Comparison of ENCODE assay signal across 8 cellular contexts in genomic region chr2:181456660-181457120, GRCh38. TPM values are rescaled to one million over a fixed set of nuclear protein-coding genes. Genes with fewer than 3 reads are reported as not detected.
DNase-seq lines count a peak whose midpoint lies in the region; ATAC-seq and TF ChIP-seq lines count a peak whose summit lies in the region.

No MANE protein-coding gene starts in this region.

- peaks cover 22% of the 10 kb centered on the region for H3K36me3 Mint-ChIP-seq in activated CD4-positive, alpha-beta memory T cell treated with anti-CD3 and anti-CD28 coated beads for 36 hours
- H3K36me3 Mint-ChIP-seq in endothelial cell (ENCODE audit: low read depth, unreplicated experiment), result no peaks in the 10 kb centered on the region
- peaks cover 0 to 43% (median 0%) of the 10 kb centered on the region in 5 donors for H3K36me3 Mint-ChIP-seq in naive thymus-derived CD4-positive, alpha-beta T cell

- H3K27me3 Mint-ChIP-seq in activated CD4-positive, alpha-beta memory T cell treated with anti-CD3 and anti-CD28 coated beads for 36 hours, result no peaks in the 10 kb centered on the region
- peaks cover 12% of the 10 kb centered on the region for H3K27me3 Mint-ChIP-seq in endothelial cell (ENCODE audit: unreplicated experiment)
- no peaks in the 10 kb centered on the region for H3K27me3 Mint-ChIP-seq in naive thymus-derived CD4-positive, alpha-beta T cell

- H3K36me3 ChIP-seq in H7 (replicated peaks; ENCODE audit: control insufficient read depth, insufficient read depth, low read length) (no peaks in the 10 kb centered on the region), MG63 (no peaks in the 10 kb centered on the region), stomach smooth muscle (ENCODE audit: control insufficient read depth in 2 of 2, insufficient read depth in 2 of 2, low read length in 2 of 2) (no peaks in the 10 kb centered on the region)
- H3K36me3 ChIP-seq in naive thymus-derived CD4-positive, alpha-beta T cell (ENCODE audit: control insufficient read depth in 2 of 3, insufficient read depth in 3 of 3, low read length in 3 of 3), result peaks cover 0 to 7% (median 0%) of the 10 kb centered on the region in 3 experiments

- peak; percentile 84 for ATAC-seq in naive thymus-derived CD4-positive, alpha-beta T cell

- intact Hi-C loops in activated CD4-positive, alpha-beta memory T cell treated with anti-CD3 and anti-CD28 coated beads for 36 hours (cut with micrococcal nuclease), result loop anchor here (1.0 to 5.0 kb wide), 6 partner anchors 8 to 436 kb away; partner anchors contain the start of gene ITPRID2
- intact Hi-C loops in naive thymus-derived CD4-positive, alpha-beta T cell (cut with micrococcal nuclease), result loop anchor here (1.0 to 5.0 kb wide), 20 partner anchors 18 to 1450 kb away; partner anchors contain the start of genes CWC22 (in 1 of the 2), ITPRID2 (in 1 of the 2) and UBE2E3 (in 1 of the 2)

- POLR2A ChIA-PET in activated CD4-positive, alpha-beta memory T cell treated with anti-CD3 and anti-CD28 coated beads for 36 hours (lab: Charles Lee), result interaction anchor here (0.9 to 3.9 kb wide), 13 partner anchors 10 to 351 kb away, joined by 3 to 23 read pairs (median 4); no protein-coding TSS in a partner anchor
- POLR2A ChIA-PET in naive thymus-derived CD4-positive, alpha-beta T cell (lab: Charles Lee), result interaction anchor here (0.9 to 6.2 kb wide), 20 partner anchors 9 to 352 kb away, joined by 3 to 69 read pairs (median 8); no protein-coding TSS in a partner anchor

- peaks cover 47% of the 10 kb centered on the region for H3K4me1 Mint-ChIP-seq in activated CD4-positive, alpha-beta memory T cell treated with anti-CD3 and anti-CD28 coated beads for 36 hours (ENCODE audit: low read depth)
- H3K4me1 Mint-ChIP-seq in endothelial cell (ENCODE audit: unreplicated experiment), result peaks cover 14% of the 10 kb centered on the region
- H3K4me1 Mint-ChIP-seq in naive thymus-derived CD4-positive, alpha-beta T cell, result peaks cover 31 to 61% (median 50%) of the 10 kb centered on the region in 7 donors

- peak overlapping the region; percentile 67 for H3K4me3 ChIP-seq in H7 (ENCODE audit: insufficient read depth, low read depth, low read length)
- peak overlapping the region; percentile 72 for H3K4me3 ChIP-seq in MG63
- H3K4me3 ChIP-seq in naive thymus-derived CD4-positive, alpha-beta T cell (ENCODE audit: low read length), result peak overlapping the region; percentile 91
- H3K4me3 ChIP-seq in stomach smooth muscle (ENCODE audit: low read length in 2 of 2), result peak overlapping the region; percentile 70 to 74

- CTCF ChIA-PET in activated CD4-positive, alpha-beta memory T cell treated with anti-CD3 and anti-CD28 coated beads for 36 hours (lab: Charles Lee), result interaction anchor here (0.5 to 5.6 kb wide), 20 partner anchors 11 to 476 kb away, joined by 3 to 55 read pairs (median 5); partner anchors contain the start of gene UBE2E3
- CTCF ChIA-PET in naive thymus-derived CD4-positive, alpha-beta T cell (lab: Charles Lee), result interaction anchor here (0.6 to 3.5 kb wide), 10 partner anchors 11 to 352 kb away, joined by 3 to 26 read pairs (median 4); no protein-coding TSS in a partner anchor

- no peak for TF ChIP-seq CTCF in endothelial cell (IDR thresholded peaks at IDR 0.05; ENCODE audit: unreplicated experiment)

- peak overlapping the region; percentile 88 for H3K4me3 Mint-ChIP-seq in activated CD4-positive, alpha-beta memory T cell treated with anti-CD3 and anti-CD28 coated beads for 36 hours
- H3K4me3 Mint-ChIP-seq in endothelial cell (ENCODE audit: unreplicated experiment), result peak overlapping the region; percentile 80
- peak overlapping the region; percentile 89 to 99 (median 95) for H3K4me3 Mint-ChIP-seq in naive thymus-derived CD4-positive, alpha-beta T cell

- H3K27me3 ChIP-seq in H7 (ENCODE audit: control insufficient read depth, insufficient read depth, low read length) (peaks cover 40% of the 10 kb centered on the region), MG63 (no peaks in the 10 kb centered on the region), stomach smooth muscle (ENCODE audit: control insufficient read depth in 1 of 2, insufficient read depth in 2 of 2, low read length in 2 of 2) (peaks cover 8 to 13% of the 10 kb centered on the region in 2 donors)
- no peaks in the 10 kb centered on the region for H3K27me3 ChIP-seq in naive thymus-derived CD4-positive, alpha-beta T cell (ENCODE audit: control insufficient read depth in 2 of 2, insufficient read depth in 2 of 2, low read length in 2 of 2)

- H3K4me1 ChIP-seq in naive thymus-derived CD4-positive, alpha-beta T cell (ENCODE audit: control insufficient read depth in 2 of 2, insufficient read depth in 2 of 2, low read length in 2 of 2), result peaks cover 13 to 23% of the 10 kb centered on the region in 2 donors
- H3K4me1 ChIP-seq in stomach smooth muscle (ENCODE audit: control insufficient read depth, insufficient read depth, low read length), result peaks cover 5% of the 10 kb centered on the region

- peak overlapping the region; percentile 82 for H3K27ac ChIP-seq in naive thymus-derived CD4-positive, alpha-beta T cell (ENCODE audit: low read depth, low read length)
- no peak overlapping the region for H3K27ac ChIP-seq in stomach smooth muscle (ENCODE audit: low read length)

- peak; percentile 21 for DNase-seq in GM03348 (ENCODE audit: low spot score)
- peak; percentile 36 for DNase-seq in H7
- peak; percentile 46 for DNase-seq in MG63
- peak; percentile 81 for DNase-seq in activated CD4-positive, alpha-beta memory T cell treated with anti-CD3 and anti-CD28 coated beads for 36 hours
- peak; percentile 40 for DNase-seq in endothelial cell (ENCODE audit: low spot score)
- peak; percentile 40 to 80 (median 73) for DNase-seq in naive thymus-derived CD4-positive, alpha-beta T cell
- DNase-seq in NCI-H1105 (lab: John Stamatoyannopoulos, UW), result no peak

- H3K9me3 ChIP-seq in MG63, result no peaks in the 10 kb centered on the region
- H3K9me3 ChIP-seq in naive thymus-derived CD4-positive, alpha-beta T cell (ENCODE audit: control insufficient read depth in 2 of 3, low read length in 3 of 3), result no peaks in the 10 kb centered on the region
- no peaks in the 10 kb centered on the region for H3K9me3 ChIP-seq in stomach smooth muscle (ENCODE audit: control insufficient read depth in 2 of 2, low read length in 2 of 2)

- peak overlapping the region; percentile 97 for H3K27ac Mint-ChIP-seq in activated CD4-positive, alpha-beta memory T cell treated with anti-CD3 and anti-CD28 coated beads for 36 hours
- H3K27ac Mint-ChIP-seq in endothelial cell (ENCODE audit: unreplicated experiment), result no peak overlapping the region
- H3K27ac Mint-ChIP-seq in naive thymus-derived CD4-positive, alpha-beta T cell, result peak overlapping the region; percentile 81 to 97 (median 94)

- peak overlapping the region; percentile 22 to 43 for H3K9ac ChIP-seq in stomach smooth muscle (ENCODE audit: low read length in 2 of 2)

- H3K9me3 Mint-ChIP-seq in activated CD4-positive, alpha-beta memory T cell treated with anti-CD3 and anti-CD28 coated beads for 36 hours, result no peaks in the 10 kb centered on the region
- H3K9me3 Mint-ChIP-seq in endothelial cell (ENCODE audit: unreplicated experiment), result no peaks in the 10 kb centered on the region
- H3K9me3 Mint-ChIP-seq in naive thymus-derived CD4-positive, alpha-beta T cell, result no peaks in the 10 kb centered on the region

RNA-seq across cellular contexts. Expression of gene ITGA4, which starts 0.5 kb away (rescaled TPM):
- total RNA-seq in H7 (2014; rRNA removed; shearing (Covaris generic)), result 1.6 and 2.2 TPM in 2 replicates
- 18.9 and 19.3 TPM in 2 replicates for total RNA-seq in MG63 (2014; rRNA removed; shearing (Covaris generic); ENCODE audit: low replicate concordance)
- total RNA-seq in activated CD4-positive, alpha-beta memory T cell treated with anti-CD3 and anti-CD28 coated beads for 36 hours, result 10 to 100 TPM; 46.5 to 51.2 TPM
- 5.7 TPM for total RNA-seq in endothelial cell (ENCODE audit: unreplicated experiment)
- 100 to 1,000 TPM; 135 to 212 (median 159) TPM for total RNA-seq in naive thymus-derived CD4-positive, alpha-beta T cell
- polyA plus RNA-seq in naive thymus-derived CD4-positive, alpha-beta T cell, result 100 to 1,000 TPM in 1 of 2 donors, 10 to 100 TPM in 1; 66.9 to 121 TPM
